ENCODE assay signal across 8 cellular contexts in genomic region chr1:244449936-244450508, GRCh38. TPM values are rescaled to one million over a fixed set of nuclear protein-coding genes. Genes with fewer than 3 reads are reported as not detected.
DNase-seq lines count a peak whose midpoint lies in the region; ATAC-seq and TF ChIP-seq lines count a peak whose summit lies in the region.

No MANE protein-coding gene starts in this region.

- H3F3A ChIP-seq in SK-N-SH (replicated peaks; ENCODE audit: insufficient read depth): peaks cover 21% of the 10 kb centered on the region

- H3K4me3 Mint-ChIP-seq in activated CD8-positive, alpha-beta T cell treated with anti-CD3 and anti-CD28 coated beads for 36 hours: peak overlapping the region; percentile 89

- H3K27ac Mint-ChIP-seq in activated CD8-positive, alpha-beta T cell treated with anti-CD3 and anti-CD28 coated beads for 36 hours: peak overlapping the region; percentile 98

- POLR2A ChIA-PET in SK-N-SH (lab: Yijun Ruan, JAX): no interaction called here
- POLR2A ChIA-PET in activated CD8-positive, alpha-beta T cell treated with anti-CD3 and anti-CD28 coated beads for 36 hours (lab: Charles Lee): interaction anchor here (0.8 to 1.4 kb wide), 3 partner anchors 13 to 412 kb away, joined by 3 read pairs; no protein-coding TSS in a partner anchor

- ATAC-seq in SK-N-SH treated with all-trans-retinoic acid at 6 μM for 48 hours (no peak), HG03095 (IDR thresholded peaks at IDR 0.05; ENCODE audit: unreplicated experiment) (no peak)
- ATAC-seq in activated CD8-positive, alpha-beta T cell treated with anti-CD3 and anti-CD28 coated beads for 36 hours: no peak

- no peak for TF ChIP-seq CTCF in SK-N-SH (IDR thresholded peaks at IDR 0.05)
- TF ChIP-seq CTCF in activated CD8-positive, alpha-beta T cell treated with anti-CD3 and anti-CD28 coated beads for 36 hours (IDR thresholded peaks at IDR 0.05): no peak

- H3K79me2 ChIP-seq in SK-N-SH (ENCODE audit: insufficient read depth): peaks cover 64% of the 10 kb centered on the region

- H3K36me3 ChIP-seq in SK-N-SH (replicated peaks in 1 of 2; ENCODE audit: control insufficient read depth in 1 of 2, insufficient read depth in 2 of 2, low read length in 1 of 2) (peaks cover 23 to 32% of the 10 kb centered on the region in 2 experiments), iPS-20b (ENCODE audit: insufficient read depth, low read depth, low read length) (0 out of 2 replicates have a peak, but pooled peaks cover 7% of the 10 kb centered on the region), stomach smooth muscle (ENCODE audit: control insufficient read depth in 2 of 2, insufficient read depth in 2 of 2, low read length in 2 of 2) (no peaks in the 10 kb centered on the region)

- H3K27ac ChIP-seq in SK-N-SH (ENCODE audit: low read depth in 2 of 2, low read length in 1 of 2) (peak overlapping the region; percentile 92 to 97; a peak in 3 of 4 replicates), iPS-20b (ENCODE audit: low read length) (no peak overlapping the region), stomach smooth muscle (ENCODE audit: low read length) (no peak overlapping the region)

- intact Hi-C loops in activated CD8-positive, alpha-beta T cell treated with anti-CD3 and anti-CD28 coated beads for 36 hours (cut with micrococcal nuclease): loop anchor here (5.0 kb wide), 1 partner anchor 202 kb away; the partner anchor contains the start of gene DESI2
- intact Hi-C loops in posterior vena cava (cut with DNase I): no loop called here

- CTCF ChIA-PET in SK-N-SH (lab: Yijun Ruan, JAX): interaction anchor here (1.3 kb wide), 1 partner anchor 19 kb away, joined by 4 read pairs; no protein-coding TSS in a partner anchor
- CTCF ChIA-PET in activated CD8-positive, alpha-beta T cell treated with anti-CD3 and anti-CD28 coated beads for 36 hours (lab: Charles Lee): interaction anchor here (0.6 to 1.0 kb wide), 2 partner anchors 11 to 37 kb away, joined by 3 read pairs; no protein-coding TSS in a partner anchor

- DNase-seq in SK-N-SH: no peak
- DNase-seq in activated CD8-positive, alpha-beta T cell treated with anti-CD3 and anti-CD28 coated beads for 36 hours: no peak
- no peak for DNase-seq in posterior vena cava (ENCODE audit: low spot score)
- no peak for DNase-seq in iPS-NIHi11 (ENCODE audit: low spot score)

- H4K20me1 ChIP-seq in SK-N-SH (ENCODE audit: insufficient read depth): peaks cover 5% of the 10 kb centered on the region; the same call in 1 of the 2 replicates

- H3K4me2 ChIP-seq in SK-N-SH: peak overlapping the region; percentile 89

- H3K4me1 Mint-ChIP-seq in activated CD8-positive, alpha-beta T cell treated with anti-CD3 and anti-CD28 coated beads for 36 hours (ENCODE audit: low read depth): peaks cover 56% of the 10 kb centered on the region

- no peaks in the 10 kb centered on the region for H3K9me3 ChIP-seq in SK-N-SH
- H3K9me3 ChIP-seq in iPS-20b (ENCODE audit: insufficient read depth, low read depth, low read length): no peaks in the 10 kb centered on the region
- no peaks in the 10 kb centered on the region for H3K9me3 ChIP-seq in stomach smooth muscle (ENCODE audit: control insufficient read depth in 2 of 2, low read length in 2 of 2)

- H3K4me1 ChIP-seq in SK-N-SH (ENCODE audit: control insufficient read depth in 1 of 2, insufficient read depth in 2 of 2, low read depth in 1 of 2, low read length in 1 of 2) (peaks cover 38 to 41% of the 10 kb centered on the region in 2 experiments; a peak in 3 of 4 replicates), iPS-20b (ENCODE audit: insufficient read depth, low read length) (peaks cover 54% of the 10 kb centered on the region), stomach smooth muscle (ENCODE audit: control insufficient read depth, insufficient read depth, low read length) (peaks cover 14% of the 10 kb centered on the region)

- 83% methylated on average over 8 of the region's 8 CpGs for WGBS in SK-N-SH (ENCODE audit: low lambda C conversion rate)

- peak overlapping the region; percentile 94; the same call in 1 of the 2 replicates for H3K9ac ChIP-seq in SK-N-SH
- peak overlapping the region; percentile 86; the same call in 1 of the 2 replicates for H3K9ac ChIP-seq in iPS-20b (ENCODE audit: low read depth, low read length)
- H3K9ac ChIP-seq in stomach smooth muscle (ENCODE audit: low read length in 2 of 2): peak overlapping the region in 1 of 2 donors; percentile 92

- no peaks in the 10 kb centered on the region for H3K27me3 ChIP-seq in SK-N-SH (ENCODE audit: insufficient read depth)
- H3K27me3 ChIP-seq in iPS-20b (ENCODE audit: insufficient read depth, low read length): no peaks in the 10 kb centered on the region
- no peaks in the 10 kb centered on the region for H3K27me3 ChIP-seq in stomach smooth muscle (ENCODE audit: control insufficient read depth in 1 of 2, insufficient read depth in 2 of 2, low read length in 2 of 2)

- no peaks in the 10 kb centered on the region for H3K27me3 Mint-ChIP-seq in activated CD8-positive, alpha-beta T cell treated with anti-CD3 and anti-CD28 coated beads for 36 hours

- no peak overlapping the region for H2AFZ ChIP-seq in SK-N-SH (ENCODE audit: low read depth)

- peaks cover 37% of the 10 kb centered on the region for H3K36me3 Mint-ChIP-seq in activated CD8-positive, alpha-beta T cell treated with anti-CD3 and anti-CD28 coated beads for 36 hours (ENCODE audit: low read depth)

- H3K4me3 ChIP-seq in SK-N-SH (ENCODE audit: low read depth in 2 of 2, low read length in 1 of 2) (peak overlapping the region; percentile 84 to 97), iPS-20b (ENCODE audit: low read length) (peak overlapping the region; percentile 73), stomach smooth muscle (ENCODE audit: low read length in 2 of 2) (peak overlapping the region; percentile 78 to 89)

- no peaks in the 10 kb centered on the region for H3K9me2 ChIP-seq in SK-N-SH

- no peak for TF ChIP-seq RAD21 in SK-N-SH (IDR thresholded peaks at IDR 0.05; ENCODE audit: low read length)

- TF ChIP-seq EP300 in SK-N-SH (IDR thresholded peaks at IDR 0.05; ENCODE audit: borderline replicate concordance in 1 of 2, low read depth in 1 of 2, low read length in 1 of 2): no peak

- no peaks in the 10 kb centered on the region for H3K9me3 Mint-ChIP-seq in activated CD8-positive, alpha-beta T cell treated with anti-CD3 and anti-CD28 coated beads for 36 hours

TF ChIP-seq in SK-N-SH, 30 proteins besides CTCF, POLR2A, EP300 and RAD21 (continues in another document):
- TF ChIP-seq, protein P1, sequence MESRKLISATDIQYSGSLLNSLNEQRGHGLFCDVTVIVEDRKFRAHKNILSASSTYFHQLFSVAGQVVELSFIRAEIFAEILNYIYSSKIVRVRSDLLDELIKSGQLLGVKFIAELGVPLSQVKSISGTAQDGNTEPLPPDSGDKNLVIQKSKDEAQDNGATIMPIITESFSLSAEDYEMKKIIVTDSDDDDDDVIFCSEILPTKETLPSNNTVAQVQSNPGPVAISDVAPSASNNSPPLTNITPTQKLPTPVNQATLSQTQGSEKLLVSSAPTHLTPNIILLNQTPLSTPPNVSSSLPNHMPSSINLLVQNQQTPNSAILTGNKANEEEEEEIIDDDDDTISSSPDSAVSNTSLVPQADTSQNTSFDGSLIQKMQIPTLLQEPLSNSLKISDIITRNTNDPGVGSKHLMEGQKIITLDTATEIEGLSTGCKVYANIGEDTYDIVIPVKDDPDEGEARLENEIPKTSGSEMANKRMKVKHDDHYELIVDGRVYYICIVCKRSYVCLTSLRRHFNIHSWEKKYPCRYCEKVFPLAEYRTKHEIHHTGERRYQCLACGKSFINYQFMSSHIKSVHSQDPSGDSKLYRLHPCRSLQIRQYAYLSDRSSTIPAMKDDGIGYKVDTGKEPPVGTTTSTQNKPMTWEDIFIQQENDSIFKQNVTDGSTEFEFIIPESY (IDR thresholded peaks at IDR 0.05; ENCODE audit: borderline replicate concordance, low read depth): no peak
- TF ChIP-seq EZH2phosphoT487 (IDR thresholded peaks at IDR 0.05; ENCODE audit: borderline replicate concordance, low read depth) (no peak), SIN3A (IDR thresholded peaks at IDR 0.05; ENCODE audit: borderline replicate concordance, low read depth, low read length) (no peak), FOXM1 (IDR thresholded peaks at IDR 0.05; ENCODE audit: low read depth) (no peak), CHD2 (IDR thresholded peaks at IDR 0.05; ENCODE audit: low read length, partially characterized antibody) (no peak), YY1 (IDR thresholded peaks at IDR 0.05; ENCODE audit: low read depth) (no peak)

TF ChIP-seq in SK-N-SH treated with all-trans-retinoic acid at 6 μM for 48 hours, 23 proteins besides CTCF, POLR2A, EP300 and RAD21 (continues in another document):
- TF ChIP-seq BACH2 (CRISPR knock-in tag; IDR thresholded peaks at IDR 0.05; ENCODE audit: borderline replicate concordance): no peak
- no peak for TF ChIP-seq SNAI2 (CRISPR knock-in tag; IDR thresholded peaks at IDR 0.05)
- TF ChIP-seq ZNF70 (CRISPR knock-in tag; IDR thresholded peaks at IDR 0.05): no peak
- no peak for TF ChIP-seq CSDC2 (CRISPR knock-in tag; IDR thresholded peaks at IDR 0.05)
- no peak for TF ChIP-seq POU6F1 (CRISPR knock-in tag; IDR thresholded peaks at IDR 0.05; ENCODE audit: borderline replicate concordance, low read depth)
- no peak for TF ChIP-seq PPARA (CRISPR knock-in tag; IDR thresholded peaks at IDR 0.05; ENCODE audit: borderline replicate concordance)
- no peak for TF ChIP-seq ZNF565 (CRISPR knock-in tag; conservative IDR thresholded peaks at IDR 0.05; ENCODE audit: low read depth)
- TF ChIP-seq RARB (CRISPR knock-in tag; IDR thresholded peaks at IDR 0.05): no peak

RNA-seq across cellular contexts. Expression of gene ADSS2, which starts 1.7 kb away (rescaled TPM):
- polyA plus RNA-seq in SK-N-SH (2012; rRNA removed): 30.7 and 35.7 TPM in 2 replicates
- polyA plus RNA-seq in SK-N-SH (2012; cell fraction: cytosol; rRNA removed): 46.1 and 62.1 TPM in 2 replicates
- 14.4 and 21.8 TPM in 2 replicates for polyA plus RNA-seq in SK-N-SH (2012; cell fraction: nucleus; rRNA removed)
- total RNA-seq in activated CD8-positive, alpha-beta T cell treated with anti-CD3 and anti-CD28 coated beads for 36 hours: 10 to 100 TPM; 50.2 to 56.0 TPM
- 10 to 100 TPM; 30.8 to 31.8 TPM for total RNA-seq in posterior vena cava

RNA-seq across cellular contexts. Expression of gene CATSPERE, which starts 11.1 kb away (rescaled TPM):
- 0.30 and 0.54 TPM in 2 replicates for polyA plus RNA-seq in SK-N-SH (2012; rRNA removed)
- 0.16 and 0.27 TPM in 2 replicates for polyA plus RNA-seq in SK-N-SH (2012; cell fraction: cytosol; rRNA removed)
- 0.95 and 2.5 TPM in 2 replicates for polyA plus RNA-seq in SK-N-SH (2012; cell fraction: nucleus; rRNA removed)
- total RNA-seq in activated CD8-positive, alpha-beta T cell treated with anti-CD3 and anti-CD28 coated beads for 36 hours: under 1 TPM; 0.20 to 0.58 TPM
- total RNA-seq in posterior vena cava: 1 to 10 TPM; 1.5 TPM

Comparison
In these comparisons a context has a peak if more than half of its experiments do, and no peak if none do; other contexts are left out.
1. H3K27ac ChIP-seq: peak in SK-N-SH (2 of 2); none in iPS-20b (single experiment) and stomach smooth muscle (single experiment).
2. Peak in every context shown above with its lines, with median percentiles within 50 percentile points of each other: H3K4me3 ChIP-seq.